In genomic region chr14:103733651-103734050, GRCh38 we compare ENCODE assay signal across 23 cellular contexts. TPM values are rescaled to one million over a fixed set of nuclear protein-coding genes. Genes with fewer than 3 reads are reported as not detected.
DNase-seq lines count a peak whose midpoint lies in the region; ATAC-seq and TF ChIP-seq lines count a peak whose summit lies in the region.
"Had no signal": no experiment of that assay in that cellular context is flagged by ENCODE, and none has a peak within 500 bp of the region (broad histone marks: within the 10 kb centered on the region; RNA-seq: fewer than 3 reads in every experiment).

No MANE protein-coding gene starts in this region.

- no peaks in the 10 kb centered on the region for H4K20me1 ChIP-seq in hepatocyte (ENCODE audit: insufficient read depth, poor library complexity, severe bottlenecking)

- H3K9me3 Mint-ChIP-seq in HFFc6: no peaks in the 10 kb centered on the region
- no peaks in the 10 kb centered on the region for H3K9me3 Mint-ChIP-seq in activated CD4-positive, alpha-beta memory T cell treated with anti-CD3 and anti-CD28 coated beads, Interleukin-2, amount 10 ng/mL, durations not matched to agents 7 days and 5 days
- H3K9me3 Mint-ChIP-seq: activated T-cell treated with anti-CD3 and anti-CD28 coated beads, Interleukin-2, amount 50 U/mL, for 72 hours; CD4-positive, CD25-positive, alpha-beta regulatory T cell; effector memory CD8-positive, alpha-beta T cell; nephron; stimulated activated memory B cell treated with anti-CD40 and anti-IgM and Interleukin-4, amounts not matched to agents 10 μg/mL and 1 μg/mL and 100 μg/mL, for 72 hours had no signal

- no peak overlapping the region for H3K4me2 ChIP-seq in hepatocyte

- ATAC-seq in GM18867 (IDR thresholded peaks at IDR 0.05; ENCODE audit: unreplicated experiment): no peak
- ATAC-seq: activated T-cell treated with anti-CD3 and anti-CD28 coated beads, Interleukin-2, amount 50 U/mL, for 72 hours; effector memory CD8-positive, alpha-beta T cell; stimulated activated memory B cell treated with anti-CD40 and anti-IgM and Interleukin-4, amounts not matched to agents 10 μg/mL and 1 μg/mL and 100 μg/mL, for 72 hours had no signal

- peak; percentile 30 for DNase-seq in HFFc6
- DNase-seq in amniotic epithelial cell (ENCODE audit: low read depth): peak; percentile 59
- no peak for DNase-seq in hepatocyte (ENCODE audit: low spot score)
- DNase-seq in sigmoid colon: peak; percentile 49
- DNase-seq in activated CD4-positive, alpha-beta memory T cell treated with anti-CD3 and anti-CD28 coated beads, Interleukin-2, amount 10 ng/mL, durations not matched to agents 7 days and 5 days: no peak
- DNase-seq in COR-L47 (lab: John Stamatoyannopoulos, UW): no peak
- DNase-seq in activated CD8-positive, alpha-beta memory T cell treated with anti-CD3 and anti-CD28 coated beads, Interleukin-2, amount 50 U/mL, for 48 hours: no peak
- DNase-seq: activated CD4-positive, alpha-beta T cell treated with anti-CD3 and anti-CD28 coated beads for 1 hour; activated naive CD4-positive, alpha-beta T cell treated with anti-CD3 and anti-CD28 coated beads, Interleukin-2, amount 50 U/mL, for 16 hours; activated T-cell treated with anti-CD3 and anti-CD28 coated beads, Interleukin-2, amount 50 U/mL, for 72 hours; CD4-positive, CD25-positive, alpha-beta regulatory T cell; colonic mucosa; effector memory CD8-positive, alpha-beta T cell; Kasumi-1; left ventricle myocardium inferior; NCI-H1092; NCI-H187 treated with DMSO at 0.1 percent for 48 hours; NCI-H774; Right ventricle myocardium superior; stimulated activated CD4-positive, alpha-beta T cell treated with anti-CD3 and anti-CD28 coated beads, Interleukin-2, amount 100 ng/mL, for 24 hours had no signal

- H3K79me2 ChIP-seq in hepatocyte: no peaks in the 10 kb centered on the region

- no peak for TF ChIP-seq EP300 in sigmoid colon (IDR thresholded peaks at IDR 0.05)

- H3K27me3 ChIP-seq in hepatocyte (no peaks in the 10 kb centered on the region), sigmoid colon (no peaks in the 10 kb centered on the region)
- H3K27me3 ChIP-seq: colonic mucosa had no signal

- intact Hi-C loops in sigmoid colon (cut with DNase I): no loop called here

- no peak overlapping the region for H3K27ac Mint-ChIP-seq in HFFc6
- H3K27ac Mint-ChIP-seq in activated CD4-positive, alpha-beta memory T cell treated with anti-CD3 and anti-CD28 coated beads, Interleukin-2, amount 10 ng/mL, durations not matched to agents 7 days and 5 days: no peak overlapping the region
- H3K27ac Mint-ChIP-seq: activated T-cell treated with anti-CD3 and anti-CD28 coated beads, Interleukin-2, amount 50 U/mL, for 72 hours; stimulated activated memory B cell treated with anti-CD40 and anti-IgM and Interleukin-4, amounts not matched to agents 10 μg/mL and 1 μg/mL and 100 μg/mL, for 72 hours had no signal

- H3K36me3 ChIP-seq in hepatocyte (replicated peaks; ENCODE audit: insufficient read depth, low read depth): no peaks in the 10 kb centered on the region
- peaks cover 25 to 61% (median 51%) of the 10 kb centered on the region in 4 donors for H3K36me3 ChIP-seq in sigmoid colon

- H3K36me3 Mint-ChIP-seq in HFFc6 (ENCODE audit: low read depth): peaks cover 3% of the 10 kb centered on the region; the same call in 1 of the 2 replicates
- H3K36me3 Mint-ChIP-seq in activated CD4-positive, alpha-beta memory T cell treated with anti-CD3 and anti-CD28 coated beads, Interleukin-2, amount 10 ng/mL, durations not matched to agents 7 days and 5 days (ENCODE audit: low read depth): peaks cover 5% of the 10 kb centered on the region

- H3K4me1 ChIP-seq in hepatocyte (ENCODE audit: insufficient read depth) (no peaks in the 10 kb centered on the region), sigmoid colon (peaks cover 0 to 35% (median 18%) of the 10 kb centered on the region in 4 donors)
- H3K4me1 ChIP-seq: colonic mucosa had no signal

- H3K4me3 Mint-ChIP-seq in HFFc6: no peak overlapping the region
- no peak overlapping the region for H3K4me3 Mint-ChIP-seq in activated CD4-positive, alpha-beta memory T cell treated with anti-CD3 and anti-CD28 coated beads, Interleukin-2, amount 10 ng/mL, durations not matched to agents 7 days and 5 days
- H3K4me3 Mint-ChIP-seq: activated T-cell treated with anti-CD3 and anti-CD28 coated beads, Interleukin-2, amount 50 U/mL, for 72 hours; CD4-positive, CD25-positive, alpha-beta regulatory T cell; effector memory CD8-positive, alpha-beta T cell; nephron; stimulated activated memory B cell treated with anti-CD40 and anti-IgM and Interleukin-4, amounts not matched to agents 10 μg/mL and 1 μg/mL and 100 μg/mL, for 72 hours had no signal

- CTCF ChIA-PET in activated CD4-positive, alpha-beta memory T cell treated with anti-CD3 and anti-CD28 coated beads, Interleukin-2, amount 10 ng/mL, durations not matched to agents 7 days and 5 days (lab: Charles Lee): no interaction called here

- 89% methylated on average over 14 of the region's 14 CpGs for WGBS in hepatocyte (ENCODE audit: low lambda C conversion rate, missing lambda C conversion rate)
- WGBS in sigmoid colon, 2 donors: 90 to 93% methylated on average over 14 of the region's 14 CpGs

- H3K27ac ChIP-seq in hepatocyte (peak overlapping the region; percentile 35), sigmoid colon (no peak overlapping the region)
- H3K27ac ChIP-seq: colonic mucosa, left ventricle myocardium inferior had no signal

- TF ChIP-seq POLR2A in sigmoid colon (IDR thresholded peaks at IDR 0.05): no peak

- H3K9me3 ChIP-seq in hepatocyte (ENCODE audit: low read depth): no peaks in the 10 kb centered on the region
- no peaks in the 10 kb centered on the region for H3K9me3 ChIP-seq in sigmoid colon
- H3K9me3 ChIP-seq: colonic mucosa, left ventricle myocardium inferior had no signal

- POLR2A ChIA-PET in activated CD4-positive, alpha-beta memory T cell treated with anti-CD3 and anti-CD28 coated beads, Interleukin-2, amount 10 ng/mL, durations not matched to agents 7 days and 5 days (lab: Charles Lee): no interaction called here

- no peaks in the 10 kb centered on the region for H3K9me2 ChIP-seq in hepatocyte (replicated peaks; ENCODE audit: insufficient read depth)

- no peak overlapping the region for H2AFZ ChIP-seq in hepatocyte

- H3K27me3 Mint-ChIP-seq in HFFc6 (ENCODE audit: insufficient read depth): peaks cover 9% of the 10 kb centered on the region
- no peaks in the 10 kb centered on the region for H3K27me3 Mint-ChIP-seq in activated CD4-positive, alpha-beta memory T cell treated with anti-CD3 and anti-CD28 coated beads, Interleukin-2, amount 10 ng/mL, durations not matched to agents 7 days and 5 days
- H3K27me3 Mint-ChIP-seq: CD4-positive, CD25-positive, alpha-beta regulatory T cell; effector memory CD8-positive, alpha-beta T cell; stimulated activated memory B cell treated with anti-CD40 and anti-IgM and Interleukin-4, amounts not matched to agents 10 μg/mL and 1 μg/mL and 100 μg/mL, for 72 hours had no signal

- H3K4me3 ChIP-seq in hepatocyte (no peak overlapping the region), sigmoid colon (no peak overlapping the region)
- H3K4me3 ChIP-seq: colonic mucosa, left ventricle myocardium inferior had no signal

- H3K4me1 Mint-ChIP-seq in HFFc6 (ENCODE audit: low read depth): peaks cover 12% of the 10 kb centered on the region; the same call in 1 of the 2 replicates
- no peaks in the 10 kb centered on the region for H3K4me1 Mint-ChIP-seq in activated CD4-positive, alpha-beta memory T cell treated with anti-CD3 and anti-CD28 coated beads, Interleukin-2, amount 10 ng/mL, durations not matched to agents 7 days and 5 days
- H3K4me1 Mint-ChIP-seq: CD4-positive, CD25-positive, alpha-beta regulatory T cell; stimulated activated memory B cell treated with anti-CD40 and anti-IgM and Interleukin-4, amounts not matched to agents 10 μg/mL and 1 μg/mL and 100 μg/mL, for 72 hours had no signal

- TF ChIP-seq CTCF in HFFc6 (IDR thresholded peaks at IDR 0.05) (no peak), hepatocyte (IDR thresholded peaks at IDR 0.05; ENCODE audit: poor library complexity) (no peak), sigmoid colon (IDR thresholded peaks at IDR 0.05) (no peak)

RNA-seq across cellular contexts. Expression of gene ZFYVE21, which starts 18.0 kb away (rescaled TPM):
- 10 to 100 TPM; 40.9 to 47.7 (median 42.1) TPM for total RNA-seq in HFFc6 (2021; fragmentation: NEBNext Ultra II Directional; extraction: Animal tissue kit (Norgen Biotek cat#: 25700))
- total RNA-seq in hepatocyte (39.4 and 59.2 TPM in 2 replicates), sigmoid colon (100 to 1,000 TPM in 1 of 4 donors, 10 to 100 TPM in 3; 84.2 to 106 (median 89.4) TPM)
- polyA plus RNA-seq in hepatocyte (51.3 and 55.2 TPM in 2 replicates), sigmoid colon (10 to 100 TPM; 41.7 to 90.1 (median 61.7) TPM)
- total RNA-seq in activated CD4-positive, alpha-beta memory T cell treated with anti-CD3 and anti-CD28 coated beads, Interleukin-2, amount 10 ng/mL, durations not matched to agents 7 days and 5 days: 10 to 100 TPM; 17.4 to 17.8 TPM

RNA-seq across cellular contexts. Expression of gene XRCC3, which starts 18.4 kb away (rescaled TPM):
- total RNA-seq in HFFc6 (2021; fragmentation: NEBNext Ultra II Directional; extraction: Animal tissue kit (Norgen Biotek cat#: 25700)): 10 to 100 TPM in 5 of 6 experiments, 1 to 10 TPM in 1; 7.3 to 15.7 (median 13.4) TPM
- total RNA-seq in hepatocyte (7.1 and 9.1 TPM in 2 replicates), sigmoid colon (1 to 10 TPM; 1.8 to 7.5 (median 2.0) TPM)
- polyA plus RNA-seq in hepatocyte (7.7 and 8.2 TPM in 2 replicates), sigmoid colon (10 to 100 TPM in 1 of 3 donors, 1 to 10 TPM in 2; 3.6 to 15.7 (median 5.1) TPM)
- total RNA-seq in activated CD4-positive, alpha-beta memory T cell treated with anti-CD3 and anti-CD28 coated beads, Interleukin-2, amount 10 ng/mL, durations not matched to agents 7 days and 5 days: 10 to 100 TPM; 35.9 to 39.6 TPM

Comparison
In these comparisons a context has a peak if more than half of its experiments do, and no peak if none do; other contexts are left out.
1. DNase-seq: peak in HFFc6 (single experiment), amniotic epithelial cell (single experiment) and sigmoid colon (single experiment); none in hepatocyte (single experiment), activated CD4-positive, alpha-beta memory T cell treated with anti-CD3 and anti-CD28 coated beads, Interleukin-2, amount 10 ng/mL, durations not matched to agents 7 days and 5 days (single experiment), COR-L47 (single experiment) and activated CD8-positive, alpha-beta memory T cell treated with anti-CD3 and anti-CD28 coated beads, Interleukin-2, amount 50 U/mL, for 48 hours (single experiment).